ENCODE assay signal across 10 cellular contexts in genomic region chr3:140216249-140216648, GRCh38.
A peak's percentile ranks its signal among the peaks of the same experiment; 100 is the strongest.
DNase-seq lines count a peak whose midpoint lies in the region; ATAC-seq and TF ChIP-seq lines count a peak whose summit lies in the region.
"Had no signal": no experiment of that assay in that cellular context is flagged by ENCODE, and none has a peak within 500 bp of the region (broad histone marks: within the 10 kb centered on the region; RNA-seq: fewer than 3 reads in every experiment).

No MANE protein-coding gene starts in this region.

- no peak overlapping the region for H3K27ac Mint-ChIP-seq in activated T-helper 1 cell treated with anti-CD3 and anti-CD28 coated beads, Interleukin-12 subunit alpha, Interleukin-12 subunit beta, Interleukin-2, Interleukin-4 antibody, amounts not matched to agents 30 ng/mL and 10 ng/mL and 1 ng/mL, durations not matched to agents 14 hours and 24 hours and 36 hours
- H3K27ac Mint-ChIP-seq in stimulated activated effector memory CD8-positive, alpha-beta T cell treated with anti-CD3 and anti-CD28 coated beads, Interleukin-12 subunit alpha, Interleukin-12 subunit beta, amount 100 ng/mL, for 72 hours: no peak overlapping the region
- H3K27ac Mint-ChIP-seq: naive thymus-derived CD8-positive, alpha-beta T cell; stimulated activated naive CD8-positive, alpha-beta T cell treated with anti-CD3 and anti-CD28 coated beads, Interleukin-15, amount 100 ng/mL, for 72 hours had no signal

- H3K4me1 ChIP-seq in BE2C: no peaks in the 10 kb centered on the region

- H3K36me3 Mint-ChIP-seq in activated T-helper 1 cell treated with anti-CD3 and anti-CD28 coated beads, Interleukin-12 subunit alpha, Interleukin-12 subunit beta, Interleukin-2, Interleukin-4 antibody, amounts not matched to agents 30 ng/mL and 10 ng/mL and 1 ng/mL, durations not matched to agents 14 hours and 24 hours and 36 hours (ENCODE audit: low read depth): no peaks in the 10 kb centered on the region
- H3K36me3 Mint-ChIP-seq in stimulated activated effector memory CD8-positive, alpha-beta T cell treated with anti-CD3 and anti-CD28 coated beads, Interleukin-12 subunit alpha, Interleukin-12 subunit beta, amount 100 ng/mL, for 72 hours: no peaks in the 10 kb centered on the region
- H3K36me3 Mint-ChIP-seq: naive thymus-derived CD8-positive, alpha-beta T cell had no signal

- H3K27me3 ChIP-seq in BE2C: no peaks in the 10 kb centered on the region

- H3K27me3 Mint-ChIP-seq in activated T-helper 1 cell treated with anti-CD3 and anti-CD28 coated beads, Interleukin-12 subunit alpha, Interleukin-12 subunit beta, Interleukin-2, Interleukin-4 antibody, amounts not matched to agents 30 ng/mL and 10 ng/mL and 1 ng/mL, durations not matched to agents 14 hours and 24 hours and 36 hours (ENCODE audit: insufficient read depth): peaks cover 5% of the 10 kb centered on the region

- H3K9me3 ChIP-seq in BE2C: peaks cover 2% of the 10 kb centered on the region

- H3K4me1 Mint-ChIP-seq in activated T-helper 1 cell treated with anti-CD3 and anti-CD28 coated beads, Interleukin-12 subunit alpha, Interleukin-12 subunit beta, Interleukin-2, Interleukin-4 antibody, amounts not matched to agents 30 ng/mL and 10 ng/mL and 1 ng/mL, durations not matched to agents 14 hours and 24 hours and 36 hours (ENCODE audit: low read depth): no peaks in the 10 kb centered on the region
- no peaks in the 10 kb centered on the region for H3K4me1 Mint-ChIP-seq in stimulated activated effector memory CD8-positive, alpha-beta T cell treated with anti-CD3 and anti-CD28 coated beads, Interleukin-12 subunit alpha, Interleukin-12 subunit beta, amount 100 ng/mL, for 72 hours
- H3K4me1 Mint-ChIP-seq: naive thymus-derived CD8-positive, alpha-beta T cell; stimulated activated naive CD8-positive, alpha-beta T cell treated with anti-CD3 and anti-CD28 coated beads, Interleukin-15, amount 100 ng/mL, for 72 hours had no signal

- DNase-seq in BE2C (peak; percentile 40), NCI-H146 treated with DMSO at 0.1 percent for 48 hours (lab: John Stamatoyannopoulos, UW; ENCODE audit: unreplicated experiment) (peak; percentile 17), fibroblast of the aortic adventitia (ENCODE audit: low read depth) (no peak), NCI-H2227 treated with DMSO at 0.1 percent for 48 hours (lab: John Stamatoyannopoulos, UW) (no peak)
- DNase-seq in activated T-helper 1 cell treated with anti-CD3 and anti-CD28 coated beads, Interleukin-12 subunit alpha, Interleukin-12 subunit beta, Interleukin-2, Interleukin-4 antibody, amounts not matched to agents 30 ng/mL and 10 ng/mL and 1 ng/mL, durations not matched to agents 14 hours and 24 hours and 36 hours (ENCODE audit: low spot score): no peak
- DNase-seq in stimulated activated effector memory CD8-positive, alpha-beta T cell treated with anti-CD3 and anti-CD28 coated beads, Interleukin-12 subunit alpha, Interleukin-12 subunit beta, amount 100 ng/mL, for 72 hours (ENCODE audit: low spot score in 2 of 2): no peak
- DNase-seq: naive thymus-derived CD8-positive, alpha-beta T cell; stimulated activated naive CD8-positive, alpha-beta T cell treated with anti-CD3 and anti-CD28 coated beads, Interleukin-15, amount 100 ng/mL, for 72 hours had no signal

- peak; percentile 82 for ATAC-seq in GM19351 (IDR thresholded peaks at IDR 0.05; ENCODE audit: unreplicated experiment)
- ATAC-seq in GM19463 (IDR thresholded peaks at IDR 0.05; ENCODE audit: unreplicated experiment): no peak
- no peak for ATAC-seq in stimulated activated effector memory CD8-positive, alpha-beta T cell treated with anti-CD3 and anti-CD28 coated beads, Interleukin-12 subunit alpha, Interleukin-12 subunit beta, amount 100 ng/mL, for 72 hours
- ATAC-seq: naive thymus-derived CD8-positive, alpha-beta T cell; stimulated activated naive CD8-positive, alpha-beta T cell treated with anti-CD3 and anti-CD28 coated beads, Interleukin-15, amount 100 ng/mL, for 72 hours had no signal

- TF ChIP-seq CTCF in BE2C (IDR thresholded peaks at IDR 0.05; ENCODE audit: low read depth, low read length) (peak; percentile 74), fibroblast of the aortic adventitia (IDR thresholded peaks at IDR 0.05; ENCODE audit: insufficient read depth, low read length) (peak; percentile 45)

- intact Hi-C loops in activated T-helper 1 cell treated with anti-CD3 and anti-CD28 coated beads, Interleukin-12 subunit alpha, Interleukin-12 subunit beta, Interleukin-2, Interleukin-4 antibody, amounts not matched to agents 30 ng/mL and 10 ng/mL and 1 ng/mL, durations not matched to agents 14 hours and 24 hours and 36 hours (cut with micrococcal nuclease): no loop called here

- H3K4me3 ChIP-seq in BE2C (ENCODE audit: low read depth, low read length): no peak overlapping the region
- H3K4me3 ChIP-seq in fibroblast of the aortic adventitia (ENCODE audit: low read depth, low read length): no peak overlapping the region

- no peaks in the 10 kb centered on the region for H3K9me3 Mint-ChIP-seq in activated T-helper 1 cell treated with anti-CD3 and anti-CD28 coated beads, Interleukin-12 subunit alpha, Interleukin-12 subunit beta, Interleukin-2, Interleukin-4 antibody, amounts not matched to agents 30 ng/mL and 10 ng/mL and 1 ng/mL, durations not matched to agents 14 hours and 24 hours and 36 hours
- H3K9me3 Mint-ChIP-seq in stimulated activated effector memory CD8-positive, alpha-beta T cell treated with anti-CD3 and anti-CD28 coated beads, Interleukin-12 subunit alpha, Interleukin-12 subunit beta, amount 100 ng/mL, for 72 hours: no peaks in the 10 kb centered on the region
- H3K9me3 Mint-ChIP-seq: naive thymus-derived CD8-positive, alpha-beta T cell; stimulated activated naive CD8-positive, alpha-beta T cell treated with anti-CD3 and anti-CD28 coated beads, Interleukin-15, amount 100 ng/mL, for 72 hours had no signal

- H3K36me3 ChIP-seq in BE2C: no peaks in the 10 kb centered on the region

- H3K4me3 Mint-ChIP-seq in activated T-helper 1 cell treated with anti-CD3 and anti-CD28 coated beads, Interleukin-12 subunit alpha, Interleukin-12 subunit beta, Interleukin-2, Interleukin-4 antibody, amounts not matched to agents 30 ng/mL and 10 ng/mL and 1 ng/mL, durations not matched to agents 14 hours and 24 hours and 36 hours: no peak overlapping the region
- H3K4me3 Mint-ChIP-seq in stimulated activated effector memory CD8-positive, alpha-beta T cell treated with anti-CD3 and anti-CD28 coated beads, Interleukin-12 subunit alpha, Interleukin-12 subunit beta, amount 100 ng/mL, for 72 hours: no peak overlapping the region
- H3K4me3 Mint-ChIP-seq: naive thymus-derived CD8-positive, alpha-beta T cell; stimulated activated naive CD8-positive, alpha-beta T cell treated with anti-CD3 and anti-CD28 coated beads, Interleukin-15, amount 100 ng/mL, for 72 hours had no signal

Comparison
In these comparisons a context has a peak if more than half of its experiments do, and no peak if none do; other contexts are left out.
1. DNase-seq: peak in BE2C (single experiment) and NCI-H146 treated with DMSO at 0.1 percent for 48 hours (single experiment); none in fibroblast of the aortic adventitia (single experiment), activated T-helper 1 cell treated with anti-CD3 and anti-CD28 coated beads, Interleukin-12 subunit alpha, Interleukin-12 subunit beta, Interleukin-2, Interleukin-4 antibody, amounts not matched to agents 30 ng/mL and 10 ng/mL and 1 ng/mL, durations not matched to agents 14 hours and 24 hours and 36 hours (single experiment), NCI-H2227 treated with DMSO at 0.1 percent for 48 hours (single experiment) and stimulated activated effector memory CD8-positive, alpha-beta T cell treated with anti-CD3 and anti-CD28 coated beads, Interleukin-12 subunit alpha, Interleukin-12 subunit beta, amount 100 ng/mL, for 72 hours (0 of 2).